ENCODE assay signal across 8 cellular contexts in genomic region chr9:125142560-125143376, GRCh38. TPM values are rescaled to one million over a fixed set of nuclear protein-coding genes. Genes with fewer than 3 reads are reported as not detected.
A peak's percentile ranks its signal among the peaks of the same experiment; 100 is the strongest.
DNase-seq lines count a peak whose midpoint lies in the region; ATAC-seq, FAIRE-seq and TF ChIP-seq lines count a peak whose summit lies in the region.

No MANE protein-coding gene starts in this region.

- H3K27me3 Mint-ChIP-seq in activated CD8-positive, alpha-beta T cell treated with anti-CD3 and anti-CD28 coated beads, Interleukin-2, amount 10 ng/mL, durations not matched to agents 7 days and 5 days (ENCODE audit: low read depth): no peaks in the 10 kb centered on the region

- peak overlapping the region; percentile 83 to 87 (median 84) for H3K27ac ChIP-seq in sigmoid colon

- H3K9me3 ChIP-seq in sigmoid colon: no peaks in the 10 kb centered on the region

- peak overlapping the region; percentile 89 for H3K27ac Mint-ChIP-seq in activated CD8-positive, alpha-beta T cell treated with anti-CD3 and anti-CD28 coated beads, Interleukin-2, amount 10 ng/mL, durations not matched to agents 7 days and 5 days

- peaks cover 25% of the 10 kb centered on the region for H3K4me1 Mint-ChIP-seq in activated CD8-positive, alpha-beta T cell treated with anti-CD3 and anti-CD28 coated beads, Interleukin-2, amount 10 ng/mL, durations not matched to agents 7 days and 5 days (ENCODE audit: low read depth)

- CTCF ChIA-PET in activated CD8-positive, alpha-beta T cell treated with anti-CD3 and anti-CD28 coated beads, Interleukin-2, amount 10 ng/mL, durations not matched to agents 7 days and 5 days (lab: Charles Lee): interaction anchor here (0.6 to 3.9 kb wide), 20 partner anchors 11 to 370 kb away, joined by 3 to 27 read pairs (median 4); partner anchors contain the start of gene GAPVD1

- H3K9me3 Mint-ChIP-seq in activated CD8-positive, alpha-beta T cell treated with anti-CD3 and anti-CD28 coated beads, Interleukin-2, amount 10 ng/mL, durations not matched to agents 7 days and 5 days (ENCODE audit: insufficient read depth): no peaks in the 10 kb centered on the region

- 1 to 2% methylated on average over 54 of the region's 54 CpGs for WGBS in sigmoid colon, 2 donors

- H3K4me3 ChIP-seq in foreskin fibroblast (ENCODE audit: low read depth in 1 of 2, low read length in 2 of 2): peak overlapping the region; percentile 67
- peak overlapping the region; percentile 73 to 96 (median 86) for H3K4me3 ChIP-seq in sigmoid colon

- TF ChIP-seq POLR2A in sigmoid colon (IDR thresholded peaks at IDR 0.05): no peak

- DNase-seq in activated CD8-positive, alpha-beta memory T cell treated with anti-CD3 and anti-CD28 coated beads for 24 hours: peak; percentile 59
- DNase-seq in activated CD8-positive, alpha-beta memory T cell treated with anti-CD3 and anti-CD28 coated beads, Interleukin-2, amount 50 U/mL, for 4 hours: no peak
- DNase-seq in HT-29 (ENCODE audit: low spot score) (peak; percentile 35), foreskin fibroblast (no peak), sigmoid colon (peak; percentile 66), hepatic stellate cell (ENCODE audit: low spot score) (no peak), D721Med (ENCODE audit: insufficient read length, low spot score) (no peak)
- peak; percentile 33 for DNase-seq in activated CD8-positive, alpha-beta T cell treated with anti-CD3 and anti-CD28 coated beads, Interleukin-2, amount 10 ng/mL, durations not matched to agents 7 days and 5 days

- no peak for FAIRE-seq in D721Med (lab: Jason Lieb, UNC)

- TF ChIP-seq CTCF in foreskin fibroblast (IDR thresholded peaks at IDR 0.05; ENCODE audit: low read depth, low read length) (no peak), sigmoid colon (IDR thresholded peaks at IDR 0.05) (no peak), D721Med (IDR thresholded peaks at IDR 0.05; ENCODE audit: insufficient read depth, missing control alignments) (no peak)

- TF ChIP-seq EP300 in sigmoid colon (IDR thresholded peaks at IDR 0.05): no peak

- no peaks in the 10 kb centered on the region for H3K27me3 ChIP-seq in sigmoid colon

- ATAC-seq in activated CD8-positive, alpha-beta T cell treated with anti-CD3 and anti-CD28 coated beads, Interleukin-2, amount 10 ng/mL, durations not matched to agents 7 days and 5 days: no peak

- H3K36me3 Mint-ChIP-seq in activated CD8-positive, alpha-beta T cell treated with anti-CD3 and anti-CD28 coated beads, Interleukin-2, amount 10 ng/mL, durations not matched to agents 7 days and 5 days (ENCODE audit: low read depth): peaks cover 7% of the 10 kb centered on the region

- intact Hi-C loops in sigmoid colon (cut with DNase I): loop anchor here (1.0 to 5.0 kb wide), 3 partner anchors 201 to 370 kb away; partner anchors contain the start of genes GOLGA1 and NR6A1

- H3K4me3 Mint-ChIP-seq in activated CD8-positive, alpha-beta T cell treated with anti-CD3 and anti-CD28 coated beads, Interleukin-2, amount 10 ng/mL, durations not matched to agents 7 days and 5 days: peak overlapping the region; percentile 84

- POLR2A ChIA-PET in activated CD8-positive, alpha-beta T cell treated with anti-CD3 and anti-CD28 coated beads, Interleukin-2, amount 10 ng/mL, durations not matched to agents 7 days and 5 days (lab: Charles Lee): interaction anchor here (0.8 kb wide), 1 partner anchor 273 kb away, joined by 4 read pairs; no protein-coding TSS in a partner anchor

- no peaks in the 10 kb centered on the region for H3K36me3 ChIP-seq in sigmoid colon

- peaks cover 0 to 45% (median 29%) of the 10 kb centered on the region in 4 donors for H3K4me1 ChIP-seq in sigmoid colon

RNA-seq across cellular contexts. Expression of gene SCAI, which starts 0.6 kb away (rescaled TPM):
- 3.9 and 5.3 TPM in 2 replicates for total RNA-seq in HT-29 (2014; rRNA removed; shearing (Covaris generic))
- 10 to 100 TPM; 10.7 to 10.8 TPM for total RNA-seq in activated CD8-positive, alpha-beta T cell treated with anti-CD3 and anti-CD28 coated beads, Interleukin-2, amount 10 ng/mL, durations not matched to agents 7 days and 5 days
- total RNA-seq in sigmoid colon: 10 to 100 TPM in 2 of 4 donors, 1 to 10 TPM in 2; 5.4 to 15.8 (median 11.4) TPM
- 1 to 10 TPM in 2 of 3 donors, under 1 TPM in 1; under 0.01 to 1.9 (median 1.4) TPM for polyA plus RNA-seq in sigmoid colon

RNA-seq across cellular contexts. Expression of gene PPP6C, which starts 46.8 kb away (rescaled TPM):
- total RNA-seq in HT-29 (2014; rRNA removed; shearing (Covaris generic)): 11.6 and 13.1 TPM in 2 replicates
- 10 to 100 TPM; 47.2 to 51.9 TPM for total RNA-seq in activated CD8-positive, alpha-beta T cell treated with anti-CD3 and anti-CD28 coated beads, Interleukin-2, amount 10 ng/mL, durations not matched to agents 7 days and 5 days
- 10 to 100 TPM; 24.9 to 34.6 (median 31.5) TPM for total RNA-seq in sigmoid colon
- polyA plus RNA-seq in sigmoid colon: 10 to 100 TPM; 24.8 to 41.6 (median 37.8) TPM

RNA-seq across cellular contexts. Expression of gene RABEPK, which starts 57.6 kb away (rescaled TPM):
- total RNA-seq in HT-29 (2014; rRNA removed; shearing (Covaris generic)): 26.0 and 29.1 TPM in 2 replicates
- total RNA-seq in activated CD8-positive, alpha-beta T cell treated with anti-CD3 and anti-CD28 coated beads, Interleukin-2, amount 10 ng/mL, durations not matched to agents 7 days and 5 days: 10 to 100 TPM; 15.0 to 15.3 TPM
- 10 to 100 TPM in 3 of 4 donors, 1 to 10 TPM in 1; 9.4 to 18.6 (median 14.9) TPM for total RNA-seq in sigmoid colon
- 10 to 100 TPM; 16.2 to 24.4 (median 18.3) TPM for polyA plus RNA-seq in sigmoid colon

Comparison
In these comparisons a context has a peak if more than half of its experiments do, and no peak if none do; other contexts are left out.
1. DNase-seq: peak in activated CD8-positive, alpha-beta memory T cell treated with anti-CD3 and anti-CD28 coated beads for 24 hours (single experiment), HT-29 (single experiment), activated CD8-positive, alpha-beta T cell treated with anti-CD3 and anti-CD28 coated beads, Interleukin-2, amount 10 ng/mL, durations not matched to agents 7 days and 5 days (single experiment) and sigmoid colon (single experiment); none in activated CD8-positive, alpha-beta memory T cell treated with anti-CD3 and anti-CD28 coated beads, Interleukin-2, amount 50 U/mL, for 4 hours (single experiment), foreskin fibroblast (0 of 2), hepatic stellate cell (single experiment) and D721Med (single experiment).